In genomic region chr10:68871731-68872342, GRCh38 we compare ENCODE assay signal across 1 cellular context.
A peak's percentile ranks its signal among the peaks of the same experiment; 100 is the strongest.
TF ChIP-seq lines count a peak whose summit lies in the region.

No MANE protein-coding gene starts in this region.

TF ChIP-seq in HEK293, 187 proteins besides CTCF, POLR2A, EP300 and RAD21 (continued from another document):
- peak; percentile 74 for TF ChIP-seq ZBTB21 (tag by site-specific recombination; IDR thresholded peaks at IDR 0.05)
- TF ChIP-seq ZNF266 (tag by site-specific recombination; IDR thresholded peaks at IDR 0.05; ENCODE audit: low read depth), result no peak
- TF ChIP-seq ZFP37 (tag by site-specific recombination; IDR thresholded peaks at IDR 0.05), result no peak
- TF ChIP-seq ZNF48 (tag by site-specific recombination; IDR thresholded peaks at IDR 0.05), result no peak
- no peak for TF ChIP-seq ZNF16 (tag by site-specific recombination; IDR thresholded peaks at IDR 0.05; ENCODE audit: low read depth)
- TF ChIP-seq ZNF354C (tag by site-specific recombination; IDR thresholded peaks at IDR 0.05; ENCODE audit: borderline replicate concordance, low read depth), result no peak
- TF ChIP-seq ZNF341 (tag by site-specific recombination; IDR thresholded peaks at IDR 0.05; ENCODE audit: low read depth), result no peak
- TF ChIP-seq ZSCAN18 (tag by site-specific recombination; IDR thresholded peaks at IDR 0.05), result no peak
